In the genomic region with DNA sequence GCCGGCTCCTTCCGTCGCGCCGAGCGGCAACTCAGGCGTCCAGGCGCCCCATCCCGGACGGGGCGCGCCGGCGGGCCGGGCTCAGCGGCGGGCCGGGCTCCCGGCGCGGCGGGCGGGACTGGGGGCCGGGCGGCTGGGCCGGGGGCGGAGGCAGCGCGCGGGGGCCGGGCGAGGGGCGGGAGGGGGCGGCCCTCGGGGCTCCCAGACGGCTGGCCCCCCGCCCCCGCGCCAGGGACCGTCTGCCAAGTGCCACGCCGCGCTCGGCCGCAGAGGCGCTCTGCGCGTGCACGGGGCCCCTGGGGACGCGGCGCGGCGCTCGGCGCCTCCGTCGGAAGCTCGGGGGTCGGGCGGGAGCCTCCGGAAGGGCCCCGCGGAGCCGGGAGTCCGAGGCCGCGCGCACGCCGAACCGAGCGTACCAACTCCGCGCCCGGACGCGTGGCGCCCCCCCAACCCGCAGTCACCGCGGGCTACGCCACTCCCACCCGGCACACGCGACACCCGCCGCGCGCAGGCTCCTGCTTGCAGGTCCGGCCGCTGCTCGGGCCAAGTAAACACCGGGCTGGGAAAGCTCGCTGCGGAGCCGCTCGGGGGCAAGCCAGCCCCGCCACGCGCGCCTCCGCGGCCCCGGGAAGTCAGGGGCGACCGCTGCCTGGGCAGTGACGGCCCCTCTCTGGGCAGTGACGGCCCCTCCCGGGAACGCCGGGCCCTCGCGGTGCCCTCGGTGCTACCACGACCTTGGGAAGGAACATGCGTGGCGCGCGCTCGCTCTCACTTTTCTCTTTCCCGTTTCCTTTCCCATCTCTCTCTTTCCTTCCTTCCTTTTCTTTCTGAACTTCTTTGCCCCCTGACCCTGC, we compare ENCODE assay signal across 8 cellular contexts. TPM values are rescaled to one million over a fixed set of nuclear protein-coding genes. Genes with fewer than 3 reads are reported as not detected.
DNase-seq lines count a peak whose midpoint lies in the region; ATAC-seq and TF ChIP-seq lines count a peak whose summit lies in the region.

PREX1 (minus strand) TSS at position 120 of the 854 bp plus-strand sequence. CDS start 139 bp downstream, outside the sequence.

- no peaks in the 10 kb centered on the region for H3K9me3 ChIP-seq in endodermal cell (ENCODE audit: control insufficient read depth, low read length)

- peak within 1 kb of the TSS; percentile 92 for H3K27ac Mint-ChIP-seq in endodermal cell

- DNase-seq in NCI-H2107 (lab: John Stamatoyannopoulos, UW), result peak; percentile 69
- no peak for DNase-seq in NCI-H2107 treated with DMSO at 0.1 percent for 48 hours (lab: John Stamatoyannopoulos, UW; ENCODE audit: unreplicated experiment)
- peak; percentile 92 for DNase-seq in NCI-H526 treated with DMSO at 0.1 percent for 48 hours (lab: John Stamatoyannopoulos, UW)
- DNase-seq in activated CD8-positive, alpha-beta memory T cell treated with anti-CD3 and anti-CD28 coated beads for 48 hours (ENCODE audit: low read depth in 2 of 3, low spot score in 2 of 3), result peak; percentile 52 to 77 (median 75)
- DNase-seq in endodermal cell, result peak; percentile 93
- DNase-seq in midbrain (lab: John Stamatoyannopoulos, UW), result peak; percentile 88
- peak; percentile 62 to 81 for DNase-seq in stimulated activated CD8-positive, alpha-beta memory T cell treated with anti-CD3 and anti-CD28 coated beads, Interleukin-15, amount 100 ng/mL, for 4 hours (ENCODE audit: low read depth in 2 of 2)

- TF ChIP-seq CTCF in endodermal cell (conservative IDR thresholded peaks at IDR 0.05), result no peak

- peak within 1 kb of the TSS; percentile 48 for H3K9ac ChIP-seq in endodermal cell (ENCODE audit: extremely low read depth, low read length, poor library complexity, severe bottlenecking)

- H3K4me3 ChIP-seq in endodermal cell (ENCODE audit: low read length), result peak within 1 kb of the TSS; percentile 96

- peaks cover 35% of the 10 kb centered on the region for H3K4me1 Mint-ChIP-seq in endodermal cell

- H3K27me3 ChIP-seq in endodermal cell (ENCODE audit: control insufficient read depth, insufficient read depth, low read length, poor library complexity, severe bottlenecking), result peaks cover 9% of the 10 kb centered on the region

- H3K36me3 Mint-ChIP-seq in endodermal cell (ENCODE audit: low read depth), result peaks cover 3% of the 10 kb centered on the region

- H3K4me1 ChIP-seq in endodermal cell (ENCODE audit: control insufficient read depth, insufficient read depth, low read length), result peaks cover 15% of the 10 kb centered on the region

- ATAC-seq in HG02973 (IDR thresholded peaks at IDR 0.05; ENCODE audit: unreplicated experiment), result peak; percentile 38

- peak within 1 kb of the TSS; percentile 88 for H3K4me3 Mint-ChIP-seq in endodermal cell

- H3K36me3 ChIP-seq in endodermal cell (ENCODE audit: control insufficient read depth, insufficient read depth, low read length), result no peaks in the 10 kb centered on the region

- peaks cover 52% of the 10 kb centered on the region for H3K27me3 Mint-ChIP-seq in endodermal cell (ENCODE audit: insufficient read depth)

- H3K27ac ChIP-seq in endodermal cell (ENCODE audit: low read depth, low read length), result peak within 1 kb of the TSS; percentile 69

- H3K9me3 Mint-ChIP-seq in endodermal cell, result no peaks in the 10 kb centered on the region

- WGBS in endodermal cell (ENCODE audit: insufficient coverage in 1 of 2, insufficient read length in 1 of 2), 2 experiments, result 1 to 2% methylated on average over 50 to 122 of the region's 122 CpGs

RNA-seq across cellular contexts. Expression of gene PREX1, which starts in this region (rescaled TPM):
- 10 to 100 TPM; 65.3 to 70.5 TPM for total RNA-seq in endodermal cell
- polyA plus RNA-seq in endodermal cell (2013, experiment 1 of 2), result 74.2 TPM
- polyA plus RNA-seq in endodermal cell (2013, experiment 2 of 2), result 71.0 TPM
